In the genomic region with DNA sequence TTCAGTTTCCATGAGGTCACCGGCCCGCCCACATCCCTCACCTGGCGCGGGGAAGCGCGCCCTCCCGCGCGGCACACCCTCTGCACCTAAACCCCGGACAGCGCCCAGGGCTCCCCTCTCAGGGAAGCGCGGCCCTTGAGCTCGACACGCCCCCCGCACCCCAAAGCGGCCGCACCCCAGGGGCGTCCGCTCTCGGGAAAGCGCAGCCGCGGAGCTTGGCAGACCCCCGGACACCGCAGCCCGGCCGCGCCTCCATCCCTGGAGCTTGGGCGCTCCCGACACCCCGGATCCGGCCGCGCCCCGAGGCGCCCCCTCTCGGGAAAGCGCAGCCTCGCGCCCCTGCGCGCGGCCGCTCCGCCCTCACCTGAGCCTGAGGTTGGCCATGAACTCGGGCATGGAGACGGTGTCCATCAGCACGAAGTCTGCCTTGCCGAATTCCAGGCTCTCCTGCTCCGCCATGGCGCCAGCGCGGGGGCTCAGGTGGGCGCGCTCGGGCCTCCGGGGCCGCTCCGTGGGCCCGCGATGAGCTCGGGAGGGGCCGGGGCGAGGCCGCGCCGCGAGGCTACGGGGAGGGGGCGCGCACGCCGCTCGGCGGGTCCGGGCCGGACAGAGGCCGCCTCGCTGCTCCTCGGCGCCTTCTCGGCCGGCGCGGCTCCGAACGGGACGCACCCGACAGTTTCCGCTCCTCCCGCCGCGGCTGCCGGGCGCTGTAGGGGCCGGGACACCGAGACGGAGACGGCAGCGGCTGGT, we compare ENCODE assay signal across 1 cellular context.
TF ChIP-seq lines count a peak whose summit lies in the region.

Gene MYO1D (minus strand): TSS at position 711 of the 750 bp plus-strand sequence. CDS start 252 bp downstream, at position 459.

TF ChIP-seq in A549, 52 proteins besides CTCF, POLR2A, EP300 and RAD21 (continued from another document):
- peak; percentile 47; the same call in 1 of the 2 replicates for TF ChIP-seq MAX (IDR thresholded peaks at IDR 0.05)
- peak; percentile 31; the same call in 1 of the 3 replicates for TF ChIP-seq SMC3 (IDR thresholded peaks at IDR 0.05)
- TF ChIP-seq TP53 (CRISPR knock-in tag; IDR thresholded peaks at IDR 0.05) = no peak
